ENCODE assay signal across 1 cellular context in genomic region chr1:216721878-216722277, GRCh38.
TF ChIP-seq lines count a peak whose summit lies in the region.

No MANE protein-coding gene starts in this region.

TF ChIP-seq in IMR-90, 13 proteins besides CTCF, POLR2A, EP300 and RAD21:
- TF ChIP-seq RFX5 (IDR thresholded peaks at IDR 0.05; ENCODE audit: low read depth, low read length) (no peak), MXI1 (IDR thresholded peaks at IDR 0.05; ENCODE audit: borderline replicate concordance, low read depth, low read length) (no peak), CHD1 (IDR thresholded peaks at IDR 0.05; ENCODE audit: low read depth, low read length) (no peak), BHLHE40 (IDR thresholded peaks at IDR 0.05; ENCODE audit: low read depth, low read length) (no peak), CEBPB (IDR thresholded peaks at IDR 0.05; ENCODE audit: low read depth, low read length) (no peak), RCOR1 (IDR thresholded peaks at IDR 0.05; ENCODE audit: insufficient replicate concordance, low read length) (no peak), FOS (IDR thresholded peaks at IDR 0.05; ENCODE audit: low read depth, low read length) (no peak), NFE2L2 (IDR thresholded peaks at IDR 0.05; ENCODE audit: low read depth, low read length) (no peak), MAFK (IDR thresholded peaks at IDR 0.05; ENCODE audit: low read depth, low read length) (no peak), USF2 (IDR thresholded peaks at IDR 0.05; ENCODE audit: low read depth, low read length) (no peak), MAZ (IDR thresholded peaks at IDR 0.05; ENCODE audit: borderline replicate concordance, low read depth, low read length) (no peak), ELK1 (IDR thresholded peaks at IDR 0.05; ENCODE audit: borderline replicate concordance, low read depth, low read length) (no peak), SMC3 (IDR thresholded peaks at IDR 0.05; ENCODE audit: low read depth, low read length) (no peak)
